In genomic region chr22:46430961-46431838, GRCh38 we compare ENCODE assay signal across 18 cellular contexts.
DNase-seq lines count a peak whose midpoint lies in the region; ATAC-seq and TF ChIP-seq lines count a peak whose summit lies in the region.
"Had no signal": no experiment of that assay in that cellular context is flagged by ENCODE, and none has a peak within 500 bp of the region (broad histone marks: within the 10 kb centered on the region; RNA-seq: fewer than 3 reads in every experiment).

No MANE protein-coding gene starts in this region.

- peaks cover 2% of the 10 kb centered on the region for H3K36me3 Mint-ChIP-seq in activated naive CD8-positive, alpha-beta T cell
- H3K36me3 Mint-ChIP-seq in activated naive CD8-positive, alpha-beta T cell treated with anti-CD3 and anti-CD28 coated beads, Interleukin-2, amount 50 U/mL, for 24 hours (ENCODE audit: low read depth) = no peaks in the 10 kb centered on the region
- peaks cover 13% of the 10 kb centered on the region for H3K36me3 Mint-ChIP-seq in type B pancreatic cell

- DNase-seq in activated naive CD8-positive, alpha-beta T cell treated with anti-CD3 and anti-CD28 coated beads, Interleukin-2, amount 50 U/mL, for 24 hours = no peak
- no peak for DNase-seq in OCI-LY7 (ENCODE audit: low spot score)
- DNase-seq in left colon = peak; percentile 70 to 77
- DNase-seq in stimulated activated naive CD8-positive, alpha-beta T cell treated with anti-CD3 and anti-CD28 coated beads, Interleukin-15, amount 100 ng/mL, for 72 hours = no peak
- no peak for DNase-seq in DMS114 treated with DMSO at 0.1 percent for 48 hours (lab: John Stamatoyannopoulos, UW; ENCODE audit: unreplicated experiment)
- DNase-seq in type B pancreatic cell (ENCODE audit: extremely low spot score, unreplicated experiment) = no peak
- DNase-seq: activated CD4-positive, alpha-beta memory T cell treated with anti-CD3 and anti-CD28 coated beads, Interleukin-2, amount 10 ng/mL, durations not matched to agents 7 days and 5 days; activated effector memory CD4-positive, alpha-beta T cell treated with Interleukin-2 at 50 U/mL for 16 hours; cortex of kidney; foreskin melanocyte; NCI-H1092; NCI-H524 treated with DMSO at 0.1 percent for 48 hours; pancreas had no signal

- no peak overlapping the region for H3K4me3 ChIP-seq in OCI-LY7 (ENCODE audit: low read depth, low read length, poor library complexity, severe bottlenecking)
- H3K4me3 ChIP-seq: K562, pancreas had no signal

- H3K27me3 Mint-ChIP-seq in activated naive CD8-positive, alpha-beta T cell = no peaks in the 10 kb centered on the region
- H3K27me3 Mint-ChIP-seq in activated naive CD8-positive, alpha-beta T cell treated with anti-CD3 and anti-CD28 coated beads, Interleukin-2, amount 50 U/mL, for 24 hours = no peaks in the 10 kb centered on the region
- H3K27me3 Mint-ChIP-seq in stimulated activated naive CD8-positive, alpha-beta T cell treated with anti-CD3 and anti-CD28 coated beads, Interleukin-15, amount 100 ng/mL, for 72 hours = no peaks in the 10 kb centered on the region
- H3K27me3 Mint-ChIP-seq in type B pancreatic cell = no peaks in the 10 kb centered on the region
- H3K27me3 Mint-ChIP-seq: activated CD4-positive, alpha-beta memory T cell treated with anti-CD3 and anti-CD28 coated beads, Interleukin-2, amount 10 ng/mL, durations not matched to agents 7 days and 5 days had no signal

- no peaks in the 10 kb centered on the region for H3K9me3 ChIP-seq in OCI-LY7 (ENCODE audit: low read length)
- H3K9me3 ChIP-seq: pancreas, suprapubic skin had no signal

- BruUV-seq in OCI-LY7 (replicated peaks; lab: Mats Ljungman, UMichigan) = no TSS peak

- H3K79me2 ChIP-seq in OCI-LY7 (ENCODE audit: insufficient read depth, low read depth, low read length) = no peaks in the 10 kb centered on the region

- H3K4me2 ChIP-seq in OCI-LY7 (ENCODE audit: low read length) = peak overlapping the region; percentile 91; the same call in 1 of the 2 replicates

- H3K27ac Mint-ChIP-seq in activated naive CD8-positive, alpha-beta T cell = peak overlapping the region; percentile 34
- H3K27ac Mint-ChIP-seq in activated naive CD8-positive, alpha-beta T cell treated with anti-CD3 and anti-CD28 coated beads, Interleukin-2, amount 50 U/mL, for 24 hours = no peak overlapping the region
- H3K27ac Mint-ChIP-seq in stimulated activated naive CD8-positive, alpha-beta T cell treated with anti-CD3 and anti-CD28 coated beads, Interleukin-15, amount 100 ng/mL, for 72 hours = peak overlapping the region; percentile 91 to 98
- no peak overlapping the region for H3K27ac Mint-ChIP-seq in type B pancreatic cell

- no peaks in the 10 kb centered on the region for H4K20me1 ChIP-seq in OCI-LY7 (ENCODE audit: insufficient read depth, low read length)

- CTCF ChIA-PET in OCI-LY7 (lab: Charles Lee; ENCODE audit: unreplicated experiment) = no interaction called here

- no peak for ATAC-seq in activated naive CD8-positive, alpha-beta T cell treated with anti-CD3 and anti-CD28 coated beads, Interleukin-2, amount 50 U/mL, for 24 hours
- ATAC-seq in left colon (peak; percentile 90), HG03378 (IDR thresholded peaks at IDR 0.05; ENCODE audit: unreplicated experiment) (no peak)
- ATAC-seq in stimulated activated naive CD8-positive, alpha-beta T cell treated with anti-CD3 and anti-CD28 coated beads, Interleukin-15, amount 100 ng/mL, for 72 hours = no peak
- ATAC-seq: K562 had no signal

- TF ChIP-seq CTCF in OCI-LY7 (conservative IDR thresholded peaks at IDR 0.05; ENCODE audit: low read length) (no peak), type B pancreatic cell (conservative IDR thresholded peaks at IDR 0.05) (no peak)

- H3K27ac ChIP-seq in OCI-LY7 (ENCODE audit: low read depth, low read length, poor library complexity, severe bottlenecking) = no peak overlapping the region
- H3K27ac ChIP-seq: epithelial cell of prostate, pancreas, suprapubic skin had no signal

- peaks cover 20% of the 10 kb centered on the region for H3K4me1 Mint-ChIP-seq in activated naive CD8-positive, alpha-beta T cell (ENCODE audit: low read depth)
- peaks cover 15% of the 10 kb centered on the region for H3K4me1 Mint-ChIP-seq in activated naive CD8-positive, alpha-beta T cell treated with anti-CD3 and anti-CD28 coated beads, Interleukin-2, amount 50 U/mL, for 24 hours
- peaks cover 18% of the 10 kb centered on the region for H3K4me1 Mint-ChIP-seq in stimulated activated naive CD8-positive, alpha-beta T cell treated with anti-CD3 and anti-CD28 coated beads, Interleukin-15, amount 100 ng/mL, for 72 hours
- H3K4me1 Mint-ChIP-seq in type B pancreatic cell (ENCODE audit: unreplicated experiment) = peaks cover 5% of the 10 kb centered on the region

- no peaks in the 10 kb centered on the region for H3K9me2 ChIP-seq in OCI-LY7 (ENCODE audit: insufficient read depth, low read length)

- H2AFZ ChIP-seq in OCI-LY7 (ENCODE audit: low read length) = no peak overlapping the region; the same call in 1 of the 2 replicates

- peak overlapping the region; percentile 88 for H3K4me3 Mint-ChIP-seq in activated naive CD8-positive, alpha-beta T cell
- H3K4me3 Mint-ChIP-seq in activated naive CD8-positive, alpha-beta T cell treated with anti-CD3 and anti-CD28 coated beads, Interleukin-2, amount 50 U/mL, for 24 hours = no peak overlapping the region
- H3K4me3 Mint-ChIP-seq in stimulated activated naive CD8-positive, alpha-beta T cell treated with anti-CD3 and anti-CD28 coated beads, Interleukin-15, amount 100 ng/mL, for 72 hours = peak overlapping the region; percentile 76 to 87
- H3K4me3 Mint-ChIP-seq in type B pancreatic cell = no peak overlapping the region

- H3K9me3 Mint-ChIP-seq in activated naive CD8-positive, alpha-beta T cell (ENCODE audit: low read depth) = peaks cover under 1% of the 10 kb centered on the region
- H3K9me3 Mint-ChIP-seq in activated naive CD8-positive, alpha-beta T cell treated with anti-CD3 and anti-CD28 coated beads, Interleukin-2, amount 50 U/mL, for 24 hours = no peaks in the 10 kb centered on the region
- no peaks in the 10 kb centered on the region for H3K9me3 Mint-ChIP-seq in stimulated activated naive CD8-positive, alpha-beta T cell treated with anti-CD3 and anti-CD28 coated beads, Interleukin-15, amount 100 ng/mL, for 72 hours
- no peaks in the 10 kb centered on the region for H3K9me3 Mint-ChIP-seq in type B pancreatic cell
- H3K9me3 Mint-ChIP-seq: activated CD4-positive, alpha-beta memory T cell treated with anti-CD3 and anti-CD28 coated beads, Interleukin-2, amount 10 ng/mL, durations not matched to agents 7 days and 5 days had no signal

- intact Hi-C loops in OCI-LY7 (cut with micrococcal nuclease; ENCODE audit: unreplicated experiment) = no loop called here
- intact Hi-C loops in left colon (cut with DNase I, micrococcal nuclease) = no loop called here

- peaks cover 26% of the 10 kb centered on the region for H3K4me1 ChIP-seq in OCI-LY7 (ENCODE audit: insufficient read depth, low read length, poor library complexity, severe bottlenecking)
- H3K4me1 ChIP-seq: pancreas, suprapubic skin had no signal

- POLR2A ChIA-PET in OCI-LY7 (lab: Charles Lee) = interaction anchor here (0.6 kb wide), 1 partner anchor 379 kb away, joined by 3 read pairs; no protein-coding TSS in a partner anchor

- no peaks in the 10 kb centered on the region for H3K36me3 ChIP-seq in OCI-LY7 (ENCODE audit: insufficient read depth, low read length)
- H3K36me3 ChIP-seq: pancreas had no signal

Comparison
In these comparisons a context has a peak if more than half of its experiments do, and no peak if none do; other contexts are left out.
1. H3K27ac Mint-ChIP-seq: peak in activated naive CD8-positive, alpha-beta T cell (single experiment) and stimulated activated naive CD8-positive, alpha-beta T cell treated with anti-CD3 and anti-CD28 coated beads, Interleukin-15, amount 100 ng/mL, for 72 hours (2 of 2); none in activated naive CD8-positive, alpha-beta T cell treated with anti-CD3 and anti-CD28 coated beads, Interleukin-2, amount 50 U/mL, for 24 hours (single experiment) and type B pancreatic cell (single experiment).
2. H3K4me3 Mint-ChIP-seq: peak in activated naive CD8-positive, alpha-beta T cell (single experiment) and stimulated activated naive CD8-positive, alpha-beta T cell treated with anti-CD3 and anti-CD28 coated beads, Interleukin-15, amount 100 ng/mL, for 72 hours (2 of 2); none in activated naive CD8-positive, alpha-beta T cell treated with anti-CD3 and anti-CD28 coated beads, Interleukin-2, amount 50 U/mL, for 24 hours (single experiment) and type B pancreatic cell (single experiment).
3. DNase-seq: peak in left colon (2 of 2); none in activated naive CD8-positive, alpha-beta T cell treated with anti-CD3 and anti-CD28 coated beads, Interleukin-2, amount 50 U/mL, for 24 hours (single experiment), OCI-LY7 (single experiment), stimulated activated naive CD8-positive, alpha-beta T cell treated with anti-CD3 and anti-CD28 coated beads, Interleukin-15, amount 100 ng/mL, for 72 hours (0 of 2), DMS114 treated with DMSO at 0.1 percent for 48 hours (single experiment) and type B pancreatic cell (single experiment).